ENCODE assay signal across 9 cellular contexts in genomic region chr17:45262516-45263476, GRCh38. TPM values are rescaled to one million over a fixed set of nuclear protein-coding genes. Genes with fewer than 3 reads are reported as not detected.
DNase-seq lines count a peak whose midpoint lies in the region; ATAC-seq and TF ChIP-seq lines count a peak whose summit lies in the region.
"Had no signal": no experiment of that assay in that cellular context is flagged by ENCODE, and none has a peak within 500 bp of the region (broad histone marks: within the 10 kb centered on the region; RNA-seq: fewer than 3 reads in every experiment).

No MANE protein-coding gene starts in this region.

- POLR2A ChIA-PET in Panc1 (lab: Charles Lee): no interaction called here

- no peaks in the 10 kb centered on the region for H3K27me3 ChIP-seq in DND-41 (ENCODE audit: insufficient read depth, low read length, poor library complexity)
- H3K27me3 ChIP-seq in Panc1 (ENCODE audit: control insufficient read depth, insufficient read depth, low read length): no peaks in the 10 kb centered on the region

- ATAC-seq in DND-41 (ENCODE audit: insufficient read depth, low read depth) (no peak; the same call in 2 of the 3 replicates), Panc1 (peak; percentile 27), HG02973 (IDR thresholded peaks at IDR 0.05; ENCODE audit: unreplicated experiment) (no peak), HG02588 (IDR thresholded peaks at IDR 0.05; ENCODE audit: unreplicated experiment) (no peak)

- no peaks in the 10 kb centered on the region for H3K9me3 Mint-ChIP-seq in neural crest cell

- intact Hi-C loops in Panc1 (cut with micrococcal nuclease; ENCODE audit: unreplicated experiment): no loop called here

- H3K27ac ChIP-seq in DND-41 (ENCODE audit: low read length) (no peak overlapping the region), Panc1 (ENCODE audit: low read length) (peak overlapping the region; percentile 52)

- H2AFZ ChIP-seq in DND-41 (ENCODE audit: low read depth, low read length): no peak overlapping the region

- H3K4me3 Mint-ChIP-seq in neural crest cell: peak overlapping the region; percentile 71

- H3K79me2 ChIP-seq in DND-41 (ENCODE audit: insufficient read depth, low read length): no peaks in the 10 kb centered on the region

- in situ Hi-C loops in Panc1 (cut with HindIII; ENCODE audit: low pct_unique_long_range_greater_than_20kb, low sequenced_read_pairs): no loop called here

- TF ChIP-seq CTCF in DND-41 (IDR thresholded peaks at IDR 0.05; ENCODE audit: borderline replicate concordance, extremely low read depth, low read length, poor library complexity, severe bottlenecking): no peak
- no peak for TF ChIP-seq CTCF in Panc1 (IDR thresholded peaks at IDR 0.05)
- peak; percentile 39 for TF ChIP-seq CTCF in epithelial cell of esophagus (IDR thresholded peaks at IDR 0.05; ENCODE audit: insufficient read depth, low read depth, low read length, missing control alignments)
- no peak for TF ChIP-seq CTCF in neural crest cell (conservative IDR thresholded peaks at IDR 0.05)

- H3K27me3 Mint-ChIP-seq in neural crest cell (ENCODE audit: low read depth): peaks cover 16% of the 10 kb centered on the region

- H3K4me3 ChIP-seq in DND-41 (ENCODE audit: low read depth in 1 of 2, low read length in 2 of 2): peak overlapping the region in 1 of 2 experiments; percentile 39; a peak in 1 of 4 replicates
- no peak overlapping the region for H3K4me3 ChIP-seq in Panc1 (ENCODE audit: low read depth in 2 of 2, low read length in 2 of 2)
- no peak overlapping the region for H3K4me3 ChIP-seq in epithelial cell of esophagus (ENCODE audit: low read length)

- no peaks in the 10 kb centered on the region for H4K20me1 ChIP-seq in DND-41 (ENCODE audit: insufficient read depth, low read length)

- peak overlapping the region; percentile 26; the same call in 1 of the 2 replicates for H3K9ac ChIP-seq in DND-41 (ENCODE audit: low read depth, low read length)

- peaks cover 7% of the 10 kb centered on the region for H3K4me1 ChIP-seq in DND-41 (ENCODE audit: insufficient read depth, low read length)
- H3K4me1 ChIP-seq in Panc1 (ENCODE audit: control insufficient read depth, insufficient read depth, low read length): peaks cover 61% of the 10 kb centered on the region

- peaks cover 2% of the 10 kb centered on the region for H3K36me3 Mint-ChIP-seq in neural crest cell (ENCODE audit: low read depth)

- BruUV-seq in Panc1 (replicated peaks; lab: Mats Ljungman, UMichigan): no TSS peak

- H3K27ac Mint-ChIP-seq in neural crest cell (ENCODE audit: unreplicated experiment): peak overlapping the region; percentile 27

- H3K36me3 ChIP-seq in DND-41 (ENCODE audit: insufficient read depth, low read length) (peaks cover 49% of the 10 kb centered on the region), Panc1 (ENCODE audit: control insufficient read depth, insufficient read depth, low read length) (no peaks in the 10 kb centered on the region)

- CTCF ChIA-PET in Panc1 (lab: Charles Lee): interaction anchor here (0.7 kb wide), 1 partner anchor 44 kb away, joined by 3 read pairs; no protein-coding TSS in a partner anchor

- H3K9me3 ChIP-seq in DND-41 (ENCODE audit: insufficient read depth, low read length, severe bottlenecking): no peaks in the 10 kb centered on the region
- H3K9me3 ChIP-seq in Panc1 (ENCODE audit: control insufficient read depth, insufficient read depth, low read depth, low read length): no peaks in the 10 kb centered on the region

- peak overlapping the region; percentile 47; the same call in 1 of the 2 replicates for H3K4me2 ChIP-seq in DND-41 (ENCODE audit: insufficient read depth, low read length)

- H3K4me1 Mint-ChIP-seq in neural crest cell: peaks cover 6% of the 10 kb centered on the region

- no peak for DNase-seq in DND-41
- no peak for DNase-seq in Panc1 (ENCODE audit: low read depth, low spot score)
- peak; percentile 56 for DNase-seq in epithelial cell of esophagus (ENCODE audit: low read depth)
- DNase-seq in neural crest cell (ENCODE audit: low read depth, low spot score): no peak
- no peak for DNase-seq in cortex of kidney (lab: John Stamatoyannopoulos, UW)
- no peak for DNase-seq in NCI-H1092 (lab: John Stamatoyannopoulos, UW)

RNA-seq across cellular contexts. Expression of gene SPATA32, which starts 0.9 kb away (rescaled TPM):
- 0.26 TPM for total RNA-seq in Panc1 (2021; ENCODE audit: unreplicated experiment)
- 0.17 TPM for polyA plus RNA-seq in Panc1 (2012; ENCODE audit: insufficient read length)
- 0.23 and 0.25 TPM in 2 replicates for total RNA-seq in neural crest cell
- total RNA-seq: subcutaneous adipose tissue had no signal

RNA-seq across cellular contexts. Expression of gene FMNL1, which starts 41.1 kb away (rescaled TPM):
- total RNA-seq in Panc1 (2021; ENCODE audit: unreplicated experiment) (20.0 TPM), neural crest cell (1.1 and 1.2 TPM in 2 replicates)
- polyA plus RNA-seq in Panc1 (2012; ENCODE audit: insufficient read length): 23.8 TPM

RNA-seq across cellular contexts. Expression of gene MAP3K14, which starts 54.0 kb away (rescaled TPM):
- total RNA-seq in Panc1 (2021; ENCODE audit: unreplicated experiment) (80.8 TPM), neural crest cell (9.6 and 11.5 TPM in 2 replicates)
- polyA plus RNA-seq in Panc1 (2012; ENCODE audit: insufficient read length): 60.3 TPM
